12 cellular contexts compared by ENCODE assay signal in the genomic region with DNA sequence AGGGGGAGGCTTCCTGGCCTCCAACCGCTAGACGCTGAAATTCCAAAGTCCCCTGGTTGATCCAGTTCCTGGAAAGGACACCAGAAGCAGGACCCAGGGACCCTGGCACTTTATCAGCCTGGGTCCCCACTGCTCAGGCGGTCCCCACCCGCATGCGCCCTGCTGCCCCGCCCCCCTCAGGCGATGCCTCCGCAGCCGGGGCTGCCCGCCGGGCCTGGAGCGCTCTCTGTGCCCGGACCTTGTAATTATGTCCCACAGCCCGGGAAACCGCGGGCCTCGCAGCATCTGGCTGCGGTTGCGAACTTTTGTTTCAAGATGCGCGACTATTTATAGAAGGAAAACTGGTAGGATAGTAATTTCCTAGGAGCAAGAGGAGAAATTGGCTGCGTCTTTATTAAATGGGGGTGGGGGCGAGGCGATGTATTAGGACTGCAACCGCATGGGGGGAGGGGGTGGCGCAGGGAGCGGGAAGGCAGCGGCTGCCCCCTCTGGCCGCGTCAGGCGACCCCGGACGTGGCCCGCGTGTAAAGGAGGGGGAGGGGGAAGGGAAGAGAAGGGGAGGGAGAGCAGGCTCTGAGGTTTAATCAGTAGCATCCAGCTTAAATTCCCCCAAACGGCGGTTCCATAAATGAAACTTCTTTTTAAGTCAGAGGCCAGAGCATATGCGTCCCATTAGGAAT. TPM values are rescaled to one million over a fixed set of nuclear protein-coding genes. Genes with fewer than 3 reads are reported as not detected.
DNase-seq lines count a peak whose midpoint lies in the region; TF ChIP-seq lines count a peak whose summit lies in the region.
"Had no signal": no experiment of that assay in that cellular context is flagged by ENCODE, and none has a peak within 500 bp of the region (broad histone marks: within the 10 kb centered on the region; RNA-seq: fewer than 3 reads in every experiment).

No MANE protein-coding gene starts in this region.

- H2BK15ac ChIP-seq in H9 (ENCODE audit: low read depth, low read length) (no peak overlapping the region), mesendoderm (replicated peaks; ENCODE audit: low read depth) (no peak overlapping the region)

- H3K27me3 Mint-ChIP-seq in H9 (ENCODE audit: low read depth): peaks cover 87% of the 10 kb centered on the region

- H3K4me1 Mint-ChIP-seq in H9: peaks cover 28 to 60% of the 10 kb centered on the region in 2 experiments

- H2BK5ac ChIP-seq in H9 (ENCODE audit: insufficient read length, low read length) (no peak overlapping the region), mesendoderm (ENCODE audit: low read length) (no peak overlapping the region)

- no peaks in the 10 kb centered on the region for H3K79me2 ChIP-seq in ACC112 (ENCODE audit: control insufficient read depth, insufficient read depth, low read length, unreplicated experiment)
- no peaks in the 10 kb centered on the region for H3K79me2 ChIP-seq in H9 (ENCODE audit: insufficient read depth, low read length)
- no peaks in the 10 kb centered on the region for H3K79me2 ChIP-seq in mesendoderm (ENCODE audit: control insufficient read depth, insufficient read depth, low read length)

- peak overlapping the region; percentile 69 for H3K4me3 ChIP-seq in ACC112 (ENCODE audit: low read depth, low read length)
- peak overlapping the region; percentile 56 for H3K4me3 ChIP-seq in brain microvascular endothelial cell (ENCODE audit: low read depth, low read length)
- no peak overlapping the region for H3K4me3 ChIP-seq in mesendoderm (ENCODE audit: low read length)
- H3K4me3 ChIP-seq: body of pancreas had no signal

- H2BK12ac ChIP-seq in H9 (ENCODE audit: insufficient read length, low read depth, low read length): no peak overlapping the region

- in situ Hi-C loops in brain microvascular endothelial cell (cut with HindIII; ENCODE audit: low pct_ligation_motif_present, low sequenced_read_pairs): no loop called here

- H2AFZ ChIP-seq in ACC112 (ENCODE audit: low read length, unreplicated experiment) (no peak overlapping the region), H9 (ENCODE audit: low read length) (no peak overlapping the region)

- H3K4ac ChIP-seq in H9 (ENCODE audit: low read depth, low read length): no peak overlapping the region
- H3K4ac ChIP-seq in mesendoderm (ENCODE audit: low read depth, low read length): no peak overlapping the region

- H3K9ac ChIP-seq in H9 (ENCODE audit: extremely low read depth, insufficient read length, low read length) (no peak overlapping the region), mesendoderm (ENCODE audit: low read length) (no peak overlapping the region)

- H3K4me1 ChIP-seq in ACC112 (ENCODE audit: control insufficient read depth, insufficient read depth, low read length, unreplicated experiment) (peaks cover 11% of the 10 kb centered on the region), H9 (ENCODE audit: insufficient read depth, low read length) (no peaks in the 10 kb centered on the region), mesendoderm (ENCODE audit: control insufficient read depth, low read depth, low read length) (peaks cover 3% of the 10 kb centered on the region)

- H3K79me1 ChIP-seq in H9 (ENCODE audit: insufficient read depth, low read depth, low read length, poor library complexity, severe bottlenecking) (no peaks in the 10 kb centered on the region), mesendoderm (ENCODE audit: low read length) (no peaks in the 10 kb centered on the region)

- no peak overlapping the region for H3K56ac ChIP-seq in H9 (ENCODE audit: insufficient read length, low read depth, low read length)
- H3K56ac ChIP-seq in mesendoderm (ENCODE audit: low read length): no peak overlapping the region

- WGBS in H9 (ENCODE audit: extremely low coverage, insufficient read length, low lambda C conversion rate): no CpG with 5 or more reads among the region's 38 CpGs
- no CpG with 5 or more reads among the region's 38 CpGs for WGBS in mesendoderm (ENCODE audit: extremely low coverage, insufficient coverage, low lambda C conversion rate)

- H3K23me2 ChIP-seq in H9 (ENCODE audit: insufficient read length, low read depth, low read length, poor library complexity, severe bottlenecking): peaks cover 7% of the 10 kb centered on the region

- H2BK120ac ChIP-seq in H9 (ENCODE audit: low read depth, low read length, poor library complexity, severe bottlenecking) (no peak overlapping the region), mesendoderm (ENCODE audit: low read depth, low read length) (no peak overlapping the region)

- H4K8ac ChIP-seq in H9 (replicated peaks; ENCODE audit: insufficient read length, low read depth, low read length) (no peak overlapping the region), mesendoderm (ENCODE audit: low read depth, low read length) (no peak overlapping the region)

- H2AK5ac ChIP-seq in H9 (ENCODE audit: insufficient read length, low read length): no peak overlapping the region
- no peak overlapping the region for H2AK5ac ChIP-seq in mesendoderm (ENCODE audit: low read length)

- no peak overlapping the region for H3K14ac ChIP-seq in H9 (ENCODE audit: insufficient read depth, low read length)

- peaks cover 0 to 2% (median 0%) of the 10 kb centered on the region in 3 experiments; a peak in 1 of 7 replicates for H3K36me3 Mint-ChIP-seq in H9 (ENCODE audit: insufficient read depth in 1 of 3, low read depth in 3 of 3)

- peak; percentile 48 for DNase-seq in H9
- no peak for DNase-seq in brain microvascular endothelial cell
- peak; percentile 53 for DNase-seq in mesendoderm
- no peak for DNase-seq in NCI-H1436 (lab: John Stamatoyannopoulos, UW)
- no peak for DNase-seq in activated gamma-delta T cell treated with Interleukin-2 at 50 U/mL for 16 hours
- DNase-seq in NCI-H82 (lab: John Stamatoyannopoulos, UW): no peak
- no peak for DNase-seq in activated CD8-positive, alpha-beta memory T cell treated with anti-CD3 and anti-CD28 coated beads, Interleukin-2, amount 50 U/mL, for 48 hours
- DNase-seq: activated CD4-positive, alpha-beta T cell treated with anti-CD3 and anti-CD28 coated beads for 4 hours; body of pancreas had no signal

- H3K9me3 ChIP-seq in H9 (ENCODE audit: control insufficient read depth, low read depth, low read length): peaks cover 5% of the 10 kb centered on the region
- H3K9me3 ChIP-seq: body of pancreas had no signal

- no peak overlapping the region for H3K27ac Mint-ChIP-seq in H9

- H3K23ac ChIP-seq in H9 (ENCODE audit: insufficient read length, low read depth, low read length) (no peak overlapping the region), mesendoderm (ENCODE audit: low read length) (no peak overlapping the region)

- H2BK20ac ChIP-seq in H9 (ENCODE audit: low read depth, low read length, poor library complexity, severe bottlenecking): no peak overlapping the region

- H3K9me3 Mint-ChIP-seq in H9: peaks cover 2 to 11% of the 10 kb centered on the region in 2 experiments; a peak in 4 of 5 replicates

- peak overlapping the region; percentile 47 for H3K4me2 ChIP-seq in H9 (ENCODE audit: insufficient read depth, insufficient read length, low read length)
- peak overlapping the region; percentile 44 for H3K4me2 ChIP-seq in mesendoderm (ENCODE audit: low read length)

- H3K27ac ChIP-seq in ACC112 (ENCODE audit: low read depth, low read length) (no peak overlapping the region), H9 (ENCODE audit: insufficient read length, low read depth, low read length) (no peak overlapping the region), brain microvascular endothelial cell (no peak overlapping the region), mesendoderm (ENCODE audit: low read depth, low read length) (no peak overlapping the region)
- H3K27ac ChIP-seq: body of pancreas had no signal

- H4K5ac ChIP-seq in H9 (ENCODE audit: insufficient read length, low read depth, low read length) (no peak overlapping the region), mesendoderm (ENCODE audit: low read length) (no peak overlapping the region)

- no peak overlapping the region for H3T11ph ChIP-seq in H9 (ENCODE audit: low read length)

- H4K20me1 ChIP-seq in H9 (ENCODE audit: control insufficient read depth, insufficient read depth, insufficient read length): no peaks in the 10 kb centered on the region

- H3K27me3 ChIP-seq in ACC112 (ENCODE audit: insufficient read depth, low read length) (peaks cover 49% of the 10 kb centered on the region), H9 (ENCODE audit: insufficient read depth, low read length) (peaks cover 61% of the 10 kb centered on the region), brain microvascular endothelial cell (replicated peaks) (peaks cover 43% of the 10 kb centered on the region), mesendoderm (ENCODE audit: insufficient read depth, low read length, poor library complexity) (peaks cover 54% of the 10 kb centered on the region)

- H3K36me3 ChIP-seq in ACC112 (ENCODE audit: insufficient read depth, low read length): no peaks in the 10 kb centered on the region
- no peaks in the 10 kb centered on the region for H3K36me3 ChIP-seq in brain microvascular endothelial cell (replicated peaks)
- no peaks in the 10 kb centered on the region for H3K36me3 ChIP-seq in mesendoderm (ENCODE audit: control insufficient read depth, insufficient read depth, low read length)

- no peak for TF ChIP-seq CTCF in H9 (conservative IDR thresholded peaks at IDR 0.05)
- peak; percentile 8 for TF ChIP-seq CTCF in brain microvascular endothelial cell (IDR thresholded peaks at IDR 0.05; ENCODE audit: low read depth, low read length, missing control alignments)

- H3K18ac ChIP-seq in H9 (ENCODE audit: insufficient read length, low read depth, low read length) (no peak overlapping the region), mesendoderm (ENCODE audit: low read length) (no peak overlapping the region)

- peak overlapping the region; percentile 41 to 79; a peak in 4 of 5 replicates for H3K4me3 Mint-ChIP-seq in H9

- H4K91ac ChIP-seq in H9 (ENCODE audit: insufficient read length, low read depth, low read length): no peak overlapping the region

RNA-seq across cellular contexts. Expression of gene WNT7B, which starts 6.1 kb away (rescaled TPM):
- 0.09 and 0.31 TPM in 2 replicates for total RNA-seq in H9 (2021)
- not detected for polyA plus RNA-seq in mesendoderm (2013, experiment 1 of 2)
- 0.03 TPM for polyA plus RNA-seq in mesendoderm (2013, experiment 2 of 2)
- total RNA-seq: OCI-LY7, subcutaneous adipose tissue had no signal

Comparison
In these comparisons a context has a peak if more than half of its experiments do, and no peak if none do; other contexts are left out.
1. DNase-seq: peak in H9 (single experiment) and mesendoderm (single experiment); none in brain microvascular endothelial cell (single experiment), NCI-H1436 (single experiment), activated gamma-delta T cell treated with Interleukin-2 at 50 U/mL for 16 hours (single experiment), NCI-H82 (single experiment) and activated CD8-positive, alpha-beta memory T cell treated with anti-CD3 and anti-CD28 coated beads, Interleukin-2, amount 50 U/mL, for 48 hours (single experiment).